In the genomic region with DNA sequence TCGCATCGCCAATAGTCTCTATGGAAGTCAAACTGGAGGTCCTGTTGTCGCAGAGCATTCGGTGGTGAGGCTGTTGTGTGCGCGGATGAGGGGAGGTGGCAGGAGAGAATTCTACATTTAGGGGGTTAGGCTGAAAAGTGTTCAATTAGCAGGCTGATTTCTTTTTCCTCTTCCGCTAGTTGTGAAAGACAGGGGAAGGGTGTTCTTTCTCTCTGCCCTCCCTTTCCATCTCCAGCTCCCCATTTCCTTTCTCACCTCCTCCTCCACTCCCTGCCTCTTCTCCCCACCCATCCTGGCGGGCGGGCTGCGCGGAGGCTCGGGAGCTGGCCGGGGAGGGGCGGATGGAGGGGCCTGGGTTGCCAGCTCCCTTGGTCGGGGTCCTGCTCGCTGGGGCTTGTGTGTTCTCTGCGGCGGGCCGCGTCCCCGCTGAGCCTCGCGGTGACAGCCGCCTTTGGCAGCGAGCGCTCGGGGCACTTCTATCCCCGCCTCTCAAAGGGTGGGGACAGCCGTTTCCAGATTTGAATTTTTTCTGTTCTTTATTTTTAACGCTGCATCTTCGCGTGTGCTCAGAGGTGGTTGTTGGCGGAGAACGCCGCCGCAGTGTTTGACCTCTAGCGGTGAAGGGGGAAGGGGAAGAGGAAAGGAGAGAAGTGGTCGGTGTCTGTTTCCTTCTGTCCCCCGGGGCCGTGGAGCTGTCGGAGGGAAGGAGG, we compare ENCODE assay signal across 9 cellular contexts. TPM values are rescaled to one million over a fixed set of nuclear protein-coding genes. Genes with fewer than 3 reads are reported as not detected.
A peak's percentile ranks its signal among the peaks of the same experiment; 100 is the strongest.
DNase-seq lines count a peak whose midpoint lies in the region; ATAC-seq, FAIRE-seq and TF ChIP-seq lines count a peak whose summit lies in the region.
"Had no signal": no experiment of that assay in that cellular context is flagged by ENCODE, and none has a peak within 500 bp of the region (broad histone marks: within the 10 kb centered on the region; RNA-seq: fewer than 3 reads in every experiment).

No MANE protein-coding gene starts in this region.

- H2AFZ ChIP-seq in HepG2 (ENCODE audit: low read length), result no peak overlapping the region

- TF ChIP-seq POLR2A in HepG2 (IDR thresholded peaks at IDR 0.05; ENCODE audit: insufficient read depth in 1 of 2, low read depth in 2 of 2, low read length in 2 of 2) (no peak), right lobe of liver (IDR thresholded peaks at IDR 0.05) (no peak)

- H3K4me3 ChIP-seq in HepG2 (replicated peaks in 1 of 3; ENCODE audit: insufficient read depth in 1 of 3, low read depth in 2 of 3, low read length in 3 of 3), result no peak overlapping the region
- no peak overlapping the region for H3K4me3 ChIP-seq in right lobe of liver

- CTCF ChIA-PET in HepG2 (lab: Yijun Ruan, JAX; ENCODE audit: low intra/inter-chr PET ratio, low total read pairs), result no interaction called here
- CTCF ChIA-PET in WTC11 (lab: Charles Lee), result no interaction called here

- no peak for TF ChIP-seq EP300 in HepG2 (IDR thresholded peaks at IDR 0.05; ENCODE audit: low read depth in 2 of 2, low read length in 2 of 2)
- TF ChIP-seq EP300 in HepG2 (CRISPR knock-in tag; IDR thresholded peaks at IDR 0.05; ENCODE audit: borderline replicate concordance), result no peak

- peak overlapping the region; percentile 92 for H3K4me3 Mint-ChIP-seq in WTC11

- no peak for TF ChIP-seq RAD21 in HepG2 (CRISPR knock-in tag; IDR thresholded peaks at IDR 0.05)

- ATAC-seq in HepG2 (peak; percentile 43), right lobe of liver (no peak), WTC11 (peak; percentile 6), HG03196 (IDR thresholded peaks at IDR 0.05; ENCODE audit: unreplicated experiment) (no peak)

- TF ChIP-seq CTCF in HepG2 (CRISPR knock-in tag; IDR thresholded peaks at IDR 0.05) (no peak), right lobe of liver (IDR thresholded peaks at IDR 0.05) (no peak), WTC11 (IDR thresholded peaks at IDR 0.05) (no peak)

- no peaks in the 10 kb centered on the region for H4K20me1 ChIP-seq in HepG2 (ENCODE audit: insufficient read depth, low read length)

- intact Hi-C loops in HepG2 (cut with micrococcal nuclease; ENCODE audit: unreplicated experiment), result no loop called here
- intact Hi-C loops in right lobe of liver (cut with DNase I), result no loop called here

- no peaks in the 10 kb centered on the region for H3K9me3 ChIP-seq in HepG2 (ENCODE audit: low read length)
- no peaks in the 10 kb centered on the region for H3K9me3 ChIP-seq in right lobe of liver

- H3K27me3 Mint-ChIP-seq in WTC11 (ENCODE audit: low read depth), result peaks cover 7% of the 10 kb centered on the region

- no peak for DNase-seq in HepG2 (ENCODE audit: low spot score)
- DNase-seq in right lobe of liver, result no peak
- peak; percentile 34 for DNase-seq in WTC11 (ENCODE audit: low spot score)
- peak; percentile 53 for DNase-seq in iPS-NIHi7 (ENCODE audit: extremely low spot score)
- DNase-seq in urothelium cell line (ENCODE audit: low spot score), result peak; percentile 58
- DNase-seq in mesenteric fat pad (ENCODE audit: low spot score), result no peak
- DNase-seq in OCI-M1 (lab: John Stamatoyannopoulos, UW), result no peak

- in situ Hi-C loops in HepG2 (cut with HindIII; ENCODE audit: extremely low pct_ligation_motif_present, low pct_unique_long_range_greater_than_20kb), result no loop called here

- H3K27ac ChIP-seq in HepG2 (ENCODE audit: extremely low read length, insufficient read depth, low read length) (no peak overlapping the region), right lobe of liver (no peak overlapping the region)

- peaks cover 25% of the 10 kb centered on the region for H3K36me3 Mint-ChIP-seq in WTC11

- no peaks in the 10 kb centered on the region; the same call in 1 of the 2 replicates for H3K9me3 Mint-ChIP-seq in WTC11

- BruUV-seq in HepG2 (replicated peaks; lab: Mats Ljungman, UMichigan), result no TSS peak

- FAIRE-seq in HepG2 (lab: Jason Lieb, UNC) (no peak), urothelium cell line (lab: Jason Lieb, UNC) (no peak)

- H3K4me1 ChIP-seq in HepG2 (ENCODE audit: insufficient read depth, low read length), result no peaks in the 10 kb centered on the region
- H3K4me1 ChIP-seq in right lobe of liver, result peaks cover 0 to 20% (median 0%) of the 10 kb centered on the region in 4 donors

- POLR2A ChIA-PET in HepG2 (lab: Yijun Ruan, JAX), result no interaction called here
- POLR2A ChIA-PET in WTC11 (lab: Charles Lee), result interaction anchor here (0.6 to 1.6 kb wide), 3 partner anchors 30 to 1315 kb away, joined by 4 to 13 read pairs (median 6); no protein-coding TSS in a partner anchor

- H3K36me3 ChIP-seq in HepG2 (replicated peaks in 1 of 2; ENCODE audit: control insufficient read depth in 1 of 2, insufficient read depth in 2 of 2, low read length in 2 of 2), result no peaks in the 10 kb centered on the region
- no peaks in the 10 kb centered on the region for H3K36me3 ChIP-seq in right lobe of liver

- H3K79me2 ChIP-seq in HepG2 (ENCODE audit: insufficient read depth, low read length), result no peaks in the 10 kb centered on the region

- WGBS in HepG2 (ENCODE audit: low lambda C conversion rate), result 32% methylated on average over 41 of the region's 41 CpGs
- WGBS in right lobe of liver (ENCODE audit: insufficient coverage, low coverage, low lambda C conversion rate, missing lambda C conversion rate), result 2% methylated on average over 41 of the region's 41 CpGs

- no peak overlapping the region for H3K9ac ChIP-seq in HepG2 (ENCODE audit: insufficient read depth, low read depth, low read length)

- H3K27me3 ChIP-seq in HepG2 (ENCODE audit: control insufficient read depth in 1 of 2, insufficient read depth in 2 of 2, low read length in 2 of 2) (peaks cover 0 to 14% of the 10 kb centered on the region in 2 experiments; a peak in 2 of 5 replicates), right lobe of liver (peaks cover 0 to 26% of the 10 kb centered on the region in 2 donors)

- peaks cover 29% of the 10 kb centered on the region for H3K4me1 Mint-ChIP-seq in WTC11

- H3K27ac Mint-ChIP-seq in WTC11, result peak overlapping the region; percentile 82

- H3K4me2 ChIP-seq in HepG2 (ENCODE audit: low read depth, low read length), result no peak overlapping the region

TF ChIP-seq in HepG2, 621 proteins besides CTCF, POLR2A, EP300 and RAD21:
- TF ChIP-seq, protein P1, sequence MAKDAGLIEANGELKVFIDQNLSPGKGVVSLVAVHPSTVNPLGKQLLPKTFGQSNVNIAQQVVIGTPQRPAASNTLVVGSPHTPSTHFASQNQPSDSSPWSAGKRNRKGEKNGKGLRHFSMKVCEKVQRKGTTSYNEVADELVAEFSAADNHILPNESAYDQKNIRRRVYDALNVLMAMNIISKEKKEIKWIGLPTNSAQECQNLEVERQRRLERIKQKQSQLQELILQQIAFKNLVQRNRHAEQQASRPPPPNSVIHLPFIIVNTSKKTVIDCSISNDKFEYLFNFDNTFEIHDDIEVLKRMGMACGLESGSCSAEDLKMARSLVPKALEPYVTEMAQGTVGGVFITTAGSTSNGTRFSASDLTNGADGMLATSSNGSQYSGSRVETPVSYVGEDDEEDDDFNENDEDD (CRISPR knock-in tag; IDR thresholded peaks at IDR 0.05; ENCODE audit: borderline replicate concordance), result no peak
- TF ChIP-seq ZFP36L1 (CRISPR knock-in tag; IDR thresholded peaks at IDR 0.05), result no peak
- TF ChIP-seq HNRNPK (IDR thresholded peaks at IDR 0.05; ENCODE audit: low read depth, low read length, poor library complexity, severe bottlenecking), result peak; percentile 23
TF ChIP-seq in HepG2: peak in this region for 1.

TF ChIP-seq in WTC11, 78 proteins besides CTCF, POLR2A, EP300 and RAD21 (continues in another document):
- TF ChIP-seq ESRRA (CRISPR knock-in tag; IDR thresholded peaks at IDR 0.05; ENCODE audit: borderline replicate concordance) (no peak), KAT7 (CRISPR knock-in tag; IDR thresholded peaks at IDR 0.05; ENCODE audit: borderline replicate concordance) (0 out of 2 replicates have a peak, but pooled peaks have one; percentile 9)

RNA-seq across cellular contexts. Expression of gene SOX11, which starts 3.6 kb away (rescaled TPM):
- not detected in 2 replicates for total RNA-seq in HepG2 (2016; rRNA removed; fragmentation: Illumina TruSeq; extraction: Trizol)
- not detected in 2 replicates for total RNA-seq in HepG2 (2016; cell fraction: cytosol; rRNA removed; fragmentation: Illumina TruSeq; extraction: Trizol; ENCODE audit: low read depth)
- total RNA-seq in HepG2 (2016; cell fraction: insoluble cytoplasmic fraction; rRNA removed; fragmentation: Illumina TruSeq; extraction: Trizol), result not detected in 2 replicates
- total RNA-seq in HepG2 (2016; cell fraction: membrane; rRNA removed; fragmentation: Illumina TruSeq; extraction: Trizol), result not detected in 2 replicates
- not detected in 2 replicates for total RNA-seq in HepG2 (2016; cell fraction: nucleus; rRNA removed; fragmentation: Illumina TruSeq; extraction: Trizol)
- polyA plus RNA-seq in HepG2 (2011; rRNA removed), result not detected in 2 replicates
- not detected in 2 replicates for polyA plus RNA-seq in HepG2 (2011; cell fraction: cytosol; rRNA removed)
- polyA plus RNA-seq in HepG2 (2011; cell fraction: nucleus; rRNA removed), result not detected in 2 replicates
- not detected in 2 replicates for polyA plus RNA-seq in HepG2 (2012)
- not detected in 2 replicates for polyA plus RNA-seq in HepG2 (2016; cell fraction: cytosol; fragmentation: Illumina TruSeq; extraction: Trizol; ENCODE audit: low read depth)
- polyA plus RNA-seq in HepG2 (2016; cell fraction: insoluble cytoplasmic fraction; fragmentation: Illumina TruSeq; extraction: Trizol; ENCODE audit: low read depth), result not detected in 2 replicates
- polyA plus RNA-seq in HepG2 (2016; cell fraction: membrane; fragmentation: Illumina TruSeq; extraction: Trizol; ENCODE audit: low read depth), result not detected in 2 replicates
- polyA plus RNA-seq in HepG2 (2016; cell fraction: nucleus; fragmentation: Illumina TruSeq; extraction: Trizol; ENCODE audit: insufficient read depth, low read depth), result not detected in 2 replicates
- polyA minus RNA-seq in HepG2 (2011; rRNA and poly(A)+ RNA removed; ENCODE audit: low replicate concordance), result not detected in 2 replicates
- polyA minus RNA-seq in HepG2 (2011; cell fraction: cytosol; rRNA and poly(A)+ RNA removed), result not detected in 2 replicates
- polyA minus RNA-seq in HepG2 (2011; cell fraction: nucleus; rRNA and poly(A)+ RNA removed), result not detected in 2 replicates
- not detected for total RNA-seq in right lobe of liver
- total RNA-seq in WTC11 (2021), result 22.5 to 24.8 TPM (median 24.0 TPM) in 3 replicates
- total RNA-seq in mesenteric fat pad, result not detected
- total RNA-seq: T-helper 2 cell treated with Interferon-gamma antibody and Interleukin-4, amounts not matched to agents 100 ng/mL and 5 ng/mL, for 36 hours had no signal

Comparison
In these comparisons a context has a peak if more than half of its experiments do, and no peak if none do; other contexts are left out.
1. ATAC-seq: peak in HepG2 (single experiment) and WTC11 (single experiment); none in right lobe of liver (0 of 4) and HG03196 (single experiment).
2. DNase-seq: peak in WTC11 (single experiment), iPS-NIHi7 (single experiment) and urothelium cell line (single experiment); none in HepG2 (single experiment), right lobe of liver (0 of 3), mesenteric fat pad (single experiment) and OCI-M1 (single experiment).
3. RNA of gene SOX11, which starts 3.6 kb away (total RNA-seq): 22.5 to 24.8 TPM in WTC11; not detected in HepG2, not detected in right lobe of liver and not detected in mesenteric fat pad (single experiment); every median in the first group is over 10 times any median in the second.
4. Of the 50 proteins assayed by ChIP-seq in both HepG2 and WTC11: peak only in HepG2: none; only in WTC11: KAT7; in both: none; in neither: 49.